23 cellular contexts compared by ENCODE assay signal in the genomic region with DNA sequence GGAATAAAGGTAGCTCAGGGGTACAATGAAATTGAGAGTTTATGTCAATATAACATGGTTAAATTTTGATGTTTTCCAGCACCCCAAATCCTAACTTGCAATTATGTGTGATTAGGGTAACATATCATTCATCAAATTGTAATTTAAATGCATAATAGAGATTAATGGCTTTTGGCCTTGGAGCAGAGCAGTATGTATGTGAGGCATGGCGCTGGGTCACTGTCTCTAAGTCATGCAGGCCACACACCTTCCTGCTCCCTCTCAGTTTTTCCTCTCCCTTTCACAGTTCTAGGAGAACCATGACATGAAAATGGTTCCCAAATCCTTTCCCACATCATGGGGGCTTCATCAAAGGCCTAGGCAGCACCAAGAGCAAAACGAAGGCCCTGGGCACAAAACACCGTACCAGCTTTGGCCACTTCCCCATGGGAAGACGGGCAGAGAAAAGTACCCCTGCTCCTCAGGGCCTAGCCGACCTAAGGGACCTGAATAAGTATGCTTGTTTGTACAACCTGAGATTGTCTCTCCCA. TPM values are rescaled to one million over a fixed set of nuclear protein-coding genes. Genes with fewer than 3 reads are reported as not detected.
A peak's percentile ranks its signal among the peaks of the same experiment; 100 is the strongest.
DNase-seq lines count a peak whose midpoint lies in the region; ATAC-seq and TF ChIP-seq lines count a peak whose summit lies in the region.
"Had no signal": no experiment of that assay in that cellular context is flagged by ENCODE, and none has a peak within 500 bp of the region (broad histone marks: within the 10 kb centered on the region; RNA-seq: fewer than 3 reads in every experiment).

No MANE protein-coding gene starts in this region.

- H3K4me1 Mint-ChIP-seq in activated CD8-positive, alpha-beta T cell treated with anti-CD3 and anti-CD28 coated beads for 36 hours (ENCODE audit: low read depth), result peaks cover 70% of the 10 kb centered on the region
- peaks cover 64% of the 10 kb centered on the region for H3K4me1 Mint-ChIP-seq in activated CD8-positive, alpha-beta T cell treated with anti-CD3 and anti-CD28 coated beads, Interleukin-2, amount 10 ng/mL, durations not matched to agents 7 days and 5 days (ENCODE audit: low read depth)
- H3K4me1 Mint-ChIP-seq in T-helper 17 cell, result peaks cover 31% of the 10 kb centered on the region
- H3K4me1 Mint-ChIP-seq in memory B cell, result peaks cover 37% of the 10 kb centered on the region
- peaks cover 56% of the 10 kb centered on the region for H3K4me1 Mint-ChIP-seq in stimulated activated effector memory CD8-positive, alpha-beta T cell treated with anti-CD3 and anti-CD28 coated beads, Interleukin-12 subunit alpha, Interleukin-12 subunit beta, amount 100 ng/mL, for 72 hours

- no peaks in the 10 kb centered on the region for H3K9me3 Mint-ChIP-seq in activated CD8-positive, alpha-beta T cell treated with anti-CD3 and anti-CD28 coated beads for 36 hours
- no peaks in the 10 kb centered on the region for H3K9me3 Mint-ChIP-seq in activated CD8-positive, alpha-beta T cell treated with anti-CD3 and anti-CD28 coated beads, Interleukin-2, amount 10 ng/mL, durations not matched to agents 7 days and 5 days (ENCODE audit: insufficient read depth)
- H3K9me3 Mint-ChIP-seq in memory B cell, result no peaks in the 10 kb centered on the region
- H3K9me3 Mint-ChIP-seq in stimulated activated effector memory CD8-positive, alpha-beta T cell treated with anti-CD3 and anti-CD28 coated beads, Interleukin-12 subunit alpha, Interleukin-12 subunit beta, amount 100 ng/mL, for 72 hours, result no peaks in the 10 kb centered on the region
- H3K9me3 Mint-ChIP-seq: CD14-positive monocyte; CD8-positive, alpha-beta memory T cell had no signal

- no peak for DNase-seq in activated CD8-positive, alpha-beta T cell treated with anti-CD3 and anti-CD28 coated beads for 36 hours
- no peak for DNase-seq in activated CD8-positive, alpha-beta T cell treated with anti-CD3 and anti-CD28 coated beads, Interleukin-2, amount 10 ng/mL, durations not matched to agents 7 days and 5 days
- DNase-seq in T-helper 17 cell (no peak), memory B cell (ENCODE audit: low spot score in 2 of 2) (no peak), NOMO-1 (lab: John Stamatoyannopoulos, UW; ENCODE audit: unreplicated experiment in 2 of 2) (no peak)
- DNase-seq in stimulated activated effector memory CD8-positive, alpha-beta T cell treated with anti-CD3 and anti-CD28 coated beads, Interleukin-12 subunit alpha, Interleukin-12 subunit beta, amount 100 ng/mL, for 72 hours (ENCODE audit: low spot score in 2 of 2), result peak in 1 of 2 donors; percentile 41
- no peak for DNase-seq in stimulated activated CD4-positive, alpha-beta T cell treated with anti-CD3 and anti-CD28 coated beads, Interleukin-4, amount 100 ng/mL, for 1 hour
- DNase-seq: CD8-positive, alpha-beta memory T cell; H7; Kasumi-1; NCI-H1092 treated with DMSO at 0.1 percent for 48 hours; NCI-H1436; NCI-H187 treated with DMSO at 0.1 percent for 48 hours; NCI-H2171 treated with DMSO at 0.1 percent for 48 hours; NCI-H524; NCI-H748 treated with DMSO at 0.1 percent for 48 hours; PC-9; SJCRH30 had no signal

- no peak overlapping the region for H3K4me3 Mint-ChIP-seq in activated CD8-positive, alpha-beta T cell treated with anti-CD3 and anti-CD28 coated beads for 36 hours
- H3K4me3 Mint-ChIP-seq in activated CD8-positive, alpha-beta T cell treated with anti-CD3 and anti-CD28 coated beads, Interleukin-2, amount 10 ng/mL, durations not matched to agents 7 days and 5 days, result no peak overlapping the region
- H3K4me3 Mint-ChIP-seq in T-helper 17 cell, result no peak overlapping the region
- no peak overlapping the region for H3K4me3 Mint-ChIP-seq in memory B cell
- no peak overlapping the region for H3K4me3 Mint-ChIP-seq in stimulated activated effector memory CD8-positive, alpha-beta T cell treated with anti-CD3 and anti-CD28 coated beads, Interleukin-12 subunit alpha, Interleukin-12 subunit beta, amount 100 ng/mL, for 72 hours
- H3K4me3 Mint-ChIP-seq: B cell, CD14-positive monocyte had no signal

- CTCF ChIA-PET in activated CD8-positive, alpha-beta T cell treated with anti-CD3 and anti-CD28 coated beads for 36 hours (lab: Charles Lee), result interaction anchor here (1.2 to 8.1 kb wide), 3 partner anchors 59 to 231 kb away, joined by 3 to 198 read pairs (median 18); no protein-coding TSS in a partner anchor
- CTCF ChIA-PET in activated CD8-positive, alpha-beta T cell treated with anti-CD3 and anti-CD28 coated beads, Interleukin-2, amount 10 ng/mL, durations not matched to agents 7 days and 5 days (lab: Charles Lee), result interaction anchor here (1.4 to 8.5 kb wide), 2 partner anchors 17 to 62 kb away, joined by 3 to 366 read pairs; a partner anchor contains a TSS

- POLR2A ChIA-PET in activated CD8-positive, alpha-beta T cell treated with anti-CD3 and anti-CD28 coated beads for 36 hours (lab: Charles Lee), result interaction anchor here (0.7 kb wide), 1 partner anchor 56 kb away, joined by 3 read pairs; no protein-coding TSS in a partner anchor
- POLR2A ChIA-PET in activated CD8-positive, alpha-beta T cell treated with anti-CD3 and anti-CD28 coated beads, Interleukin-2, amount 10 ng/mL, durations not matched to agents 7 days and 5 days (lab: Charles Lee), result no interaction called here

- TF ChIP-seq CTCF in activated CD8-positive, alpha-beta T cell treated with anti-CD3 and anti-CD28 coated beads for 36 hours (IDR thresholded peaks at IDR 0.05), result no peak

- ATAC-seq in activated CD8-positive, alpha-beta T cell treated with anti-CD3 and anti-CD28 coated beads for 36 hours, result no peak
- no peak for ATAC-seq in activated CD8-positive, alpha-beta T cell treated with anti-CD3 and anti-CD28 coated beads, Interleukin-2, amount 10 ng/mL, durations not matched to agents 7 days and 5 days
- ATAC-seq in T-helper 17 cell (no peak), memory B cell (ENCODE audit: low read depth) (no peak), HG02981 (IDR thresholded peaks at IDR 0.05; ENCODE audit: unreplicated experiment) (no peak)
- no peak for ATAC-seq in stimulated activated effector memory CD8-positive, alpha-beta T cell treated with anti-CD3 and anti-CD28 coated beads, Interleukin-12 subunit alpha, Interleukin-12 subunit beta, amount 100 ng/mL, for 72 hours
- ATAC-seq: K562, Right ventricle myocardium inferior had no signal

- peaks cover 18% of the 10 kb centered on the region for H3K36me3 Mint-ChIP-seq in activated CD8-positive, alpha-beta T cell treated with anti-CD3 and anti-CD28 coated beads for 36 hours (ENCODE audit: low read depth)
- peaks cover 24% of the 10 kb centered on the region for H3K36me3 Mint-ChIP-seq in activated CD8-positive, alpha-beta T cell treated with anti-CD3 and anti-CD28 coated beads, Interleukin-2, amount 10 ng/mL, durations not matched to agents 7 days and 5 days (ENCODE audit: low read depth)
- H3K36me3 Mint-ChIP-seq in T-helper 17 cell (ENCODE audit: low read depth) (peaks cover 3% of the 10 kb centered on the region), memory B cell (no peaks in the 10 kb centered on the region)
- H3K36me3 Mint-ChIP-seq in stimulated activated effector memory CD8-positive, alpha-beta T cell treated with anti-CD3 and anti-CD28 coated beads, Interleukin-12 subunit alpha, Interleukin-12 subunit beta, amount 100 ng/mL, for 72 hours, result peaks cover 11% of the 10 kb centered on the region
- H3K36me3 Mint-ChIP-seq: CD14-positive monocyte had no signal

- H3K27ac Mint-ChIP-seq in activated CD8-positive, alpha-beta T cell treated with anti-CD3 and anti-CD28 coated beads for 36 hours, result peak overlapping the region; percentile 45
- H3K27ac Mint-ChIP-seq in activated CD8-positive, alpha-beta T cell treated with anti-CD3 and anti-CD28 coated beads, Interleukin-2, amount 10 ng/mL, durations not matched to agents 7 days and 5 days, result no peak overlapping the region
- H3K27ac Mint-ChIP-seq in T-helper 17 cell (peak overlapping the region; percentile 9), memory B cell (peak overlapping the region; percentile 50)
- H3K27ac Mint-ChIP-seq in stimulated activated effector memory CD8-positive, alpha-beta T cell treated with anti-CD3 and anti-CD28 coated beads, Interleukin-12 subunit alpha, Interleukin-12 subunit beta, amount 100 ng/mL, for 72 hours, result peak overlapping the region; percentile 34
- H3K27ac Mint-ChIP-seq: B cell, CD14-positive monocyte had no signal

- H3K9me3 ChIP-seq in T-helper 17 cell (ENCODE audit: control insufficient read depth, low read length, poor library complexity, severe bottlenecking), result no peaks in the 10 kb centered on the region
- H3K9me3 ChIP-seq: SJCRH30 had no signal

- no peaks in the 10 kb centered on the region for H3K27me3 Mint-ChIP-seq in activated CD8-positive, alpha-beta T cell treated with anti-CD3 and anti-CD28 coated beads for 36 hours
- no peaks in the 10 kb centered on the region for H3K27me3 Mint-ChIP-seq in activated CD8-positive, alpha-beta T cell treated with anti-CD3 and anti-CD28 coated beads, Interleukin-2, amount 10 ng/mL, durations not matched to agents 7 days and 5 days (ENCODE audit: low read depth)
- no peaks in the 10 kb centered on the region for H3K27me3 Mint-ChIP-seq in T-helper 17 cell
- no peaks in the 10 kb centered on the region for H3K27me3 Mint-ChIP-seq in memory B cell
- H3K27me3 Mint-ChIP-seq: B cell had no signal

- intact Hi-C loops in activated CD8-positive, alpha-beta T cell treated with anti-CD3 and anti-CD28 coated beads for 36 hours (cut with micrococcal nuclease), result no loop called here

RNA-seq across cellular contexts. Expression of a gene that starts 3.9 kb away (rescaled TPM):
- 100 to 1,000 TPM; 147 to 152 TPM for total RNA-seq in activated CD8-positive, alpha-beta T cell treated with anti-CD3 and anti-CD28 coated beads for 36 hours
- 100 to 1,000 TPM; 178 to 182 TPM for total RNA-seq in activated CD8-positive, alpha-beta T cell treated with anti-CD3 and anti-CD28 coated beads, Interleukin-2, amount 10 ng/mL, durations not matched to agents 7 days and 5 days
- total RNA-seq in T-helper 17 cell, result 100 to 1,000 TPM; 108 to 114 TPM
